ENCODE assay signal across 25 cellular contexts in the genomic region with DNA sequence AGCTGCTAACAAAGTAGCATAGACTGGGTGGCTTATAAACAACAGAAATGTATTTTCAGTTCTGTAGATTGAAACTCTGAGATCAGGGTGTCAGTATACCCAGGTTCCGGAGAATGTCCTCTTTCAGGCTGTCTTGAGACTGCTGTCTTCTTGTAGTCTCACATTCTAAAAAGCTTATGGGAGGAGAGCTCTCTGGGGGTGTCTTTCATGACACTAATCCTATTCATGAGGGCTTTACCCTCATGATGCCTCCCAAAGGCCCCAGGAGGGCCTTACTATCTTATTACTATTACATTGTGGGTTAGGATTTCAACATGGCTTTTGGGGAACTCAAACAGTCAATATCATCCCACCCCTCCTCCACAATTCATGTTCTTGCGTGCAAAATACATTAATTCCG.
"Had no signal": no experiment of that assay in that cellular context is flagged by ENCODE, and none has a peak within 500 bp of the region (broad histone marks: within the 10 kb centered on the region; RNA-seq: fewer than 3 reads in every experiment).

No MANE protein-coding gene starts in this region.

- H3K27me3 ChIP-seq: Peyer's patch, SJCRH30 had no signal

- H3K4me3 Mint-ChIP-seq: activated CD4-positive, alpha-beta memory T cell treated with anti-CD3 and anti-CD28 coated beads, Interleukin-2, amount 10 ng/mL, durations not matched to agents 7 days and 5 days; activated CD4-positive, alpha-beta T cell treated with anti-CD3 and anti-CD28 coated beads for 36 hours; activated naive CD8-positive, alpha-beta T cell; brain; IgD-negative memory B cell had no signal

- H3K27ac ChIP-seq: Peyer's patch, RWPE1, SJCRH30, VCaP had no signal

- H3K4me3 ChIP-seq: Peyer's patch, SJCRH30 had no signal

- H3K36me3 ChIP-seq: Peyer's patch, SJCRH30 had no signal

- H3K9ac ChIP-seq: SK-N-SH had no signal

- H3K9me3 ChIP-seq: Peyer's patch, SJCRH30 had no signal

- H3K27me3 Mint-ChIP-seq: activated CD4-positive, alpha-beta memory T cell treated with anti-CD3 and anti-CD28 coated beads, Interleukin-2, amount 10 ng/mL, durations not matched to agents 7 days and 5 days; activated CD4-positive, alpha-beta T cell treated with anti-CD3 and anti-CD28 coated beads for 36 hours; activated naive CD8-positive, alpha-beta T cell; brain; IgD-negative memory B cell had no signal

- ATAC-seq: activated CD4-positive, alpha-beta T cell treated with anti-CD3 and anti-CD28 coated beads for 36 hours had no signal

- H3K4me2 ChIP-seq: SK-N-SH had no signal

- DNase-seq: activated CD4-positive, alpha-beta memory T cell treated with anti-CD3 and anti-CD28 coated beads, Interleukin-2, amount 10 ng/mL, durations not matched to agents 7 days and 5 days; activated CD4-positive, alpha-beta T cell treated with anti-CD3 and anti-CD28 coated beads for 36 hours; activated CD4-positive, alpha-beta T cell treated with anti-CD3 and anti-CD28 coated beads, Interleukin-2, amount 50 U/mL, for 1 hour; activated effector memory CD4-positive, alpha-beta T cell treated with anti-CD3 and anti-CD28 coated beads, Interleukin-2, amount 50 U/mL, for 16 hours; activated naive CD4-positive, alpha-beta T cell treated with Interleukin-2 at 50 U/mL for 16 hours; amygdala; KG1; NCI-H1105 treated with DMSO at 0.1 percent for 48 hours; NCI-H1436 treated with DMSO at 0.1 percent for 48 hours; NCI-H187; NCI-H2081; NCI-H2227 treated with DMSO at 0.1 percent for 48 hours; NCI-H446 treated with DMSO at 0.1 percent for 48 hours; NCI-H524 treated with DMSO at 0.1 percent for 48 hours; NCI-H748 treated with DMSO at 0.1 percent for 48 hours; Peyer's patch; Right ventricle myocardium superior; SJCRH30; SK-N-SH; T-helper 1 cell had no signal

- H3K4me1 ChIP-seq: Peyer's patch, SJCRH30 had no signal

- H3K27ac Mint-ChIP-seq: activated CD4-positive, alpha-beta memory T cell treated with anti-CD3 and anti-CD28 coated beads, Interleukin-2, amount 10 ng/mL, durations not matched to agents 7 days and 5 days; activated CD4-positive, alpha-beta T cell treated with anti-CD3 and anti-CD28 coated beads for 36 hours; activated naive CD8-positive, alpha-beta T cell had no signal
